In the genomic region with DNA sequence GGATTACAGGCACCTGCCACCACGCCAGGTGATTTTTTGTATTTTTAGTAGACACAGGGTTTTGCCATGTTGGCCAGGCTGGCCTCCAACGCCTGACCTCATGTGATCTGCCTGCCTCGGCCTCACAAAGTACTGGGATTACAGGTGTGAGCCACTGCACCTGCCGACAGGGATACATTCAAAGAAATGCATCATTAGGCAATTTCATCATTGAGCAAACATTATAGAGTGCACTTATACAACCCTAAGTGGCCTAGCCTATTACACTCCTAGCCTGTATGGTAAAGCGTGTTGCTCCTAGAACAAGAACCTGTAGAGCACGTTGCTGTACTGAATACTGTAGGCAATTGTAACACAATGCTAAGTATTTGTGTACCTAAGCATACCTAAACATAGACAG, we compare ENCODE assay signal across 15 cellular contexts.
A peak's percentile ranks its signal among the peaks of the same experiment; 100 is the strongest.
DNase-seq lines count a peak whose midpoint lies in the region; ATAC-seq and TF ChIP-seq lines count a peak whose summit lies in the region.
"Had no signal": no experiment of that assay in that cellular context is flagged by ENCODE, and none has a peak within 500 bp of the region (broad histone marks: within the 10 kb centered on the region; RNA-seq: fewer than 3 reads in every experiment).

No MANE protein-coding gene starts in this region.

- DNase-seq in NCI-H1436 (lab: John Stamatoyannopoulos, UW) (peak; percentile 20), NCI-H1436 treated with DMSO at 0.1 percent for 48 hours (lab: John Stamatoyannopoulos, UW) (no peak), NCI-H1105 (lab: John Stamatoyannopoulos, UW) (peak; percentile 72), NCI-H69 (lab: John Stamatoyannopoulos, UW) (peak; percentile 84), left lung (peak in 1 of 2 donors; percentile 39), NCI-H526 (lab: John Stamatoyannopoulos, UW) (no peak), gastrocnemius medialis (no peak)
- no peak for DNase-seq in stimulated activated naive CD8-positive, alpha-beta T cell treated with anti-CD3 and anti-CD28 coated beads, Interleukin-15, amount 100 ng/mL, for 72 hours
- DNase-seq: 8988T; CD8-positive, alpha-beta memory T cell; MV-4-11; NCI-H526 treated with DMSO at 0.1 percent for 48 hours; SIG-M5 had no signal

- in situ Hi-C loops in gastrocnemius medialis (cut with MboI; ENCODE audit: low sequenced_read_pairs in 4 of 4), result no loop called here

- H3K27ac ChIP-seq in left lung (no peak overlapping the region), gastrocnemius medialis (no peak overlapping the region)
- H3K27ac ChIP-seq: BLaER1 had no signal

- H3K4me1 ChIP-seq in left lung (no peaks in the 10 kb centered on the region), gastrocnemius medialis (no peaks in the 10 kb centered on the region)

- TF ChIP-seq CTCF in left lung (IDR thresholded peaks at IDR 0.05) (no peak), gastrocnemius medialis (IDR thresholded peaks at IDR 0.05 in 4 of 5, conservative IDR thresholded peaks at IDR 0.05 in 1 of 5) (no peak)

- no peak for TF ChIP-seq POLR2A in gastrocnemius medialis (IDR thresholded peaks at IDR 0.05)

- H3K27me3 Mint-ChIP-seq in stimulated activated naive CD8-positive, alpha-beta T cell treated with anti-CD3 and anti-CD28 coated beads, Interleukin-15, amount 100 ng/mL, for 72 hours, result no peaks in the 10 kb centered on the region
- H3K27me3 Mint-ChIP-seq: CD8-positive, alpha-beta memory T cell had no signal

- no peak overlapping the region for H3K27ac Mint-ChIP-seq in stimulated activated naive CD8-positive, alpha-beta T cell treated with anti-CD3 and anti-CD28 coated beads, Interleukin-15, amount 100 ng/mL, for 72 hours
- H3K27ac Mint-ChIP-seq: CD8-positive, alpha-beta memory T cell; T-helper 2 cell treated with Interferon-gamma antibody and Interleukin-4, amounts not matched to agents 5 μg/mL and 100 μg/mL, for 36 hours had no signal

- no peaks in the 10 kb centered on the region for H3K27me3 ChIP-seq in left lung
- H3K27me3 ChIP-seq in gastrocnemius medialis, result no peaks in the 10 kb centered on the region
- H3K27me3 ChIP-seq: BLaER1 had no signal

- H3K36me3 ChIP-seq in left lung, result no peaks in the 10 kb centered on the region
- H3K36me3 ChIP-seq in gastrocnemius medialis, result no peaks in the 10 kb centered on the region
- H3K36me3 ChIP-seq: BLaER1 had no signal

- ATAC-seq in left lung (peak; percentile 95), gastrocnemius medialis (no peak)
- ATAC-seq in stimulated activated naive CD8-positive, alpha-beta T cell treated with anti-CD3 and anti-CD28 coated beads, Interleukin-15, amount 100 ng/mL, for 72 hours, result no peak

- intact Hi-C loops in left lung (cut with DNase I) (no loop called here), gastrocnemius medialis (cut with DNase I; ENCODE audit: low total_unique reads) (no loop called here)

- peaks cover 0 to 8% of the 10 kb centered on the region in 2 donors for H3K9me3 Mint-ChIP-seq in stimulated activated naive CD8-positive, alpha-beta T cell treated with anti-CD3 and anti-CD28 coated beads, Interleukin-15, amount 100 ng/mL, for 72 hours

- H3K4me1 Mint-ChIP-seq in stimulated activated naive CD8-positive, alpha-beta T cell treated with anti-CD3 and anti-CD28 coated beads, Interleukin-15, amount 100 ng/mL, for 72 hours, result no peaks in the 10 kb centered on the region
- H3K4me1 Mint-ChIP-seq: CD8-positive, alpha-beta memory T cell had no signal

- H3K9me3 ChIP-seq in left lung (no peaks in the 10 kb centered on the region), gastrocnemius medialis (no peaks in the 10 kb centered on the region)
- H3K9me3 ChIP-seq: BLaER1 had no signal

- H3K4me3 ChIP-seq in left lung (no peak overlapping the region), gastrocnemius medialis (no peak overlapping the region)
- H3K4me3 ChIP-seq: BLaER1 had no signal

- H3K4me3 Mint-ChIP-seq in stimulated activated naive CD8-positive, alpha-beta T cell treated with anti-CD3 and anti-CD28 coated beads, Interleukin-15, amount 100 ng/mL, for 72 hours, result no peak overlapping the region
- H3K4me3 Mint-ChIP-seq: CD8-positive, alpha-beta memory T cell; T-helper 2 cell treated with Interferon-gamma antibody and Interleukin-4, amounts not matched to agents 5 μg/mL and 100 μg/mL, for 36 hours had no signal

Comparison
In these comparisons a context has a peak if more than half of its experiments do, and no peak if none do; other contexts are left out.
1. DNase-seq: peak in NCI-H1436 (single experiment), NCI-H1105 (single experiment) and NCI-H69 (single experiment); none in NCI-H1436 treated with DMSO at 0.1 percent for 48 hours (single experiment), NCI-H526 (0 of 2), stimulated activated naive CD8-positive, alpha-beta T cell treated with anti-CD3 and anti-CD28 coated beads, Interleukin-15, amount 100 ng/mL, for 72 hours (0 of 2) and gastrocnemius medialis (0 of 2).